In genomic region chr5:120228262-120229031, GRCh38 we compare ENCODE assay signal across 1 cellular context.
TF ChIP-seq lines count a peak whose summit lies in the region.

No MANE protein-coding gene starts in this region.

TF ChIP-seq in HepG2, 621 proteins besides CTCF, POLR2A, EP300 and RAD21:
- TF ChIP-seq ZNF883 (CRISPR knock-in tag; IDR thresholded peaks at IDR 0.05; ENCODE audit: not compliant biosample characterization) = no peak
- no peak for TF ChIP-seq ZNF639 (CRISPR knock-in tag; conservative IDR thresholded peaks at IDR 0.05)
- no peak for TF ChIP-seq HNRNPK (IDR thresholded peaks at IDR 0.05; ENCODE audit: low read depth, low read length, poor library complexity, severe bottlenecking)
- TF ChIP-seq NFKBIZ (CRISPR knock-in tag; IDR thresholded peaks at IDR 0.05) = no peak
- TF ChIP-seq SNRNP70 (IDR thresholded peaks at IDR 0.05; ENCODE audit: low read depth, low read length) = no peak
- no peak for TF ChIP-seq ZC3H4 (CRISPR knock-in tag; IDR thresholded peaks at IDR 0.05; ENCODE audit: borderline replicate concordance)
- no peak for TF ChIP-seq MBD4 (IDR thresholded peaks at IDR 0.05; ENCODE audit: borderline replicate concordance, low read length)
- TF ChIP-seq ZNF720 (CRISPR knock-in tag; IDR thresholded peaks at IDR 0.05) = no peak
- TF ChIP-seq ATAD3A (CRISPR knock-in tag; IDR thresholded peaks at IDR 0.05) = no peak
